In the genomic region with DNA sequence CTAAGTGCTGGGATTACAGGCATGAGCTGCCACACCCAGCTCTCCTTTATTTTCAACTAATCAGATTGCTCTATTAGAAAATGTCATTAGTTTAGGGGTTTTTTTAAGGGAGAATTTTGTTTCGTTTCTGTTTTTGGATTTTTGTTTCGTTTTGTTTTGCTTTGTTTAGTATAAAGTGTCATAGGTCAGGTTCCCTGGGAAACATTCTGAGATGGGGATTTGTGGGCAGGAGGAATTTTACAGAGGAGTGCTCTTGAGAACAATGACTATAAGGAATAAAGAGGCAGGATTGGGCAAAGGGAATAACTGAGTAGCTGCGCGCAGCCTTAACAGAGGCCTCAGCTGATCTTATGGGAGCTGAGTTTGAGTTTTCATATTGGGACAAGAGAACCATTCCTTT, we compare ENCODE assay signal across 23 cellular contexts.
DNase-seq lines count a peak whose midpoint lies in the region; ATAC-seq, FAIRE-seq and TF ChIP-seq lines count a peak whose summit lies in the region.
"Had no signal": no experiment of that assay in that cellular context is flagged by ENCODE, and none has a peak within 500 bp of the region (broad histone marks: within the 10 kb centered on the region; RNA-seq: fewer than 3 reads in every experiment).

No MANE protein-coding gene starts in this region.

- no peaks in the 10 kb centered on the region for H3K79me2 ChIP-seq in GM12878 (ENCODE audit: control insufficient read depth, insufficient read depth, low read length)

- peak overlapping the region; percentile 18 for H2AFZ ChIP-seq in GM12878 (ENCODE audit: control insufficient read depth, low read depth, low read length)
- H2AFZ ChIP-seq: GM23248 had no signal

- DNase-seq in HCEC 1CT (peak; percentile 24), GM12878 (ENCODE audit: low read depth, low spot score) (no peak), iris pigment epithelial cell (ENCODE audit: low read depth) (peak; percentile 48), inferior parietal cortex (ENCODE audit: extremely low spot score) (no peak), NCI-H146 (lab: John Stamatoyannopoulos, UW) (no peak)
- DNase-seq: AML-193; DMS79 treated with DMSO at 0.1 percent for 48 hours; GM23248; Karpas-422; MM.1S; NCI-H1092; NCI-H1436 treated with DMSO at 0.1 percent for 48 hours; NCI-H2029 treated with DMSO at 0.1 percent for 48 hours; NCI-H2171; NCI-H446 treated with DMSO at 0.1 percent for 48 hours; NCI-H69; NK-92 treated with Interleukin-12 subunit alpha and Interleukin-12 subunit beta, amount 100 ng/mL, for 24 hours; Right ventricle myocardium superior; SW 1271 had no signal

- H3K4me3 ChIP-seq in GM12878 = no peak overlapping the region
- H3K4me3 ChIP-seq: GM23248 had no signal

- no peak for TF ChIP-seq EP300 in GM12878 (IDR thresholded peaks at IDR 0.05; ENCODE audit: borderline replicate concordance in 1 of 2, control insufficient read depth in 1 of 2, low read depth in 2 of 2, low read length in 2 of 2)

- TF ChIP-seq RAD21 in GM12878 (IDR thresholded peaks at IDR 0.05; ENCODE audit: insufficient read depth, low read depth, low read length) = no peak

- no peak for TF ChIP-seq CTCF in GM12878 (IDR thresholded peaks at IDR 0.05 in 2 of 3, conservative IDR thresholded peaks at IDR 0.05 in 1 of 3; ENCODE audit: control insufficient read depth in 2 of 3, extremely low read depth in 1 of 3, insufficient read depth in 1 of 3, low read depth in 3 of 3, low read length in 3 of 3)

- in situ Hi-C loops in GM12878 (cut with MboI) = no loop called here

- no TSS peak for BruUV-seq in GM12878 (replicated peaks; lab: Mats Ljungman, UMichigan)

- no peak overlapping the region for H3K9ac ChIP-seq in GM12878 (ENCODE audit: control insufficient read depth, insufficient read depth, low read length)
- H3K9ac ChIP-seq: GM23248 had no signal

- no peaks in the 10 kb centered on the region for H3K36me3 ChIP-seq in GM12878 (ENCODE audit: control insufficient read depth in 2 of 2, insufficient read depth in 2 of 2, low read length in 1 of 2)

- H3K27ac ChIP-seq in GM12878 (ENCODE audit: control insufficient read depth, insufficient read depth) = no peak overlapping the region
- H3K27ac ChIP-seq: C4-2B, GM23248 had no signal

- ATAC-seq in GM12878 = peak; percentile 42; the same call in 2 of the 3 replicates
- ATAC-seq in HG03565 (IDR thresholded peaks at IDR 0.05; ENCODE audit: unreplicated experiment) = no peak
- no peak for ATAC-seq in GM19397 (IDR thresholded peaks at IDR 0.05; ENCODE audit: unreplicated experiment)

- POLR2A ChIA-PET in GM12878 (lab: Charles Lee) = interaction anchor here (0.7 kb wide), 1 partner anchor 209 kb away, joined by 3 read pairs; no protein-coding TSS in a partner anchor

- CTCF ChIA-PET in GM12878 (lab: Yijun Ruan, JAX) = interaction anchor here (0.7 to 1.6 kb wide), 4 partner anchors 9 to 627 kb away, joined by 3 to 7 read pairs (median 4); no protein-coding TSS in a partner anchor

- WGBS in GM12878 (ENCODE audit: insufficient coverage, insufficient replicate concordance, low lambda C conversion rate, missing lambda C conversion rate) = 25% methylated on average over 4 of the region's 4 CpGs

- no peaks in the 10 kb centered on the region for H3K27me3 ChIP-seq in GM12878 (replicated peaks in 1 of 2; ENCODE audit: control insufficient read depth in 2 of 2, insufficient read depth in 2 of 2, low read length in 1 of 2)

- peaks cover 2% of the 10 kb centered on the region; the same call in 1 of the 3 replicates for H3K9me3 ChIP-seq in GM12878 (replicated peaks; ENCODE audit: control insufficient read depth, insufficient read depth, low read length)

- H3K4me2 ChIP-seq in GM12878 (ENCODE audit: control insufficient read depth, insufficient read depth) = no peak overlapping the region

- RAD21 ChIA-PET in GM12878 (lab: Charles Lee; ENCODE audit: unreplicated experiment) = interaction anchor here (0.7 to 1.5 kb wide), 5 partner anchors 9 to 158 kb away, joined by 3 to 5 read pairs (median 3); no protein-coding TSS in a partner anchor

- H4K20me1 ChIP-seq in GM12878 (ENCODE audit: control insufficient read depth, insufficient read depth) = no peaks in the 10 kb centered on the region

- no peak for TF ChIP-seq POLR2A in GM12878 (IDR thresholded peaks at IDR 0.05; ENCODE audit: low read depth, low read length)

- SMC1A ChIA-PET in GM12878 (lab: Charles Lee; ENCODE audit: uncharacterized antibody, unreplicated experiment) = interaction anchor here (0.7 to 2.8 kb wide), 7 partner anchors 8 to 267 kb away, joined by 3 to 13 read pairs (median 3); no protein-coding TSS in a partner anchor

- FAIRE-seq in GM12878 (lab: Jason Lieb, UNC) = no peak
- FAIRE-seq: RCC 7860 had no signal

- intact Hi-C loops in GM12878 (cut with micrococcal nuclease; ENCODE audit: unreplicated experiment) = no loop called here

- no peaks in the 10 kb centered on the region for H3K4me1 ChIP-seq in GM12878 (ENCODE audit: control insufficient read depth, insufficient read depth, low read length)

TF ChIP-seq in GM12878, 131 proteins besides CTCF, POLR2A, EP300 and RAD21:
- 0 out of 2 replicates have a peak, but pooled peaks have one; percentile 28 for TF ChIP-seq NR2F1 (conservative IDR thresholded peaks at IDR 0.05)
- TF ChIP-seq BRCA1 (IDR thresholded peaks at IDR 0.05; ENCODE audit: low read depth, low read length) = no peak
- TF ChIP-seq POLR2AphosphoS5 (IDR thresholded peaks at IDR 0.05; ENCODE audit: low read length) = no peak
- TF ChIP-seq EZH2 (IDR thresholded peaks at IDR 0.05; ENCODE audit: borderline replicate concordance, control insufficient read depth, low read depth, low read length) = no peak
- TF ChIP-seq, protein P1, sequence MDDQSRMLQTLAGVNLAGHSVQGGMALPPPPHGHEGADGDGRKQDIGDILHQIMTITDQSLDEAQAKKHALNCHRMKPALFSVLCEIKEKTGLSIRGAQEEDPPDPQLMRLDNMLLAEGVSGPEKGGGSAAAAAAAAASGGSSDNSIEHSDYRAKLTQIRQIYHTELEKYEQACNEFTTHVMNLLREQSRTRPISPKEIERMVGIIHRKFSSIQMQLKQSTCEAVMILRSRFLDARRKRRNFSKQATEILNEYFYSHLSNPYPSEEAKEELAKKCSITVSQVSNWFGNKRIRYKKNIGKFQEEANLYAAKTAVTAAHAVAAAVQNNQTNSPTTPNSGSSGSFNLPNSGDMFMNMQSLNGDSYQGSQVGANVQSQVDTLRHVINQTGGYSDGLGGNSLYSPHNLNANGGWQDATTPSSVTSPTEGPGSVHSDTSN (IDR thresholded peaks at IDR 0.05; ENCODE audit: insufficient replicate concordance, low read depth, low read length) = no peak
- no peak for TF ChIP-seq SPI1 (IDR thresholded peaks at IDR 0.05; ENCODE audit: borderline replicate concordance, insufficient read depth, low read depth, low read length)
- TF ChIP-seq IKZF1 (conservative IDR thresholded peaks at IDR 0.05) = 0 out of 2 replicates have a peak, but pooled peaks have one; percentile 13
- TF ChIP-seq, protein P2, sequence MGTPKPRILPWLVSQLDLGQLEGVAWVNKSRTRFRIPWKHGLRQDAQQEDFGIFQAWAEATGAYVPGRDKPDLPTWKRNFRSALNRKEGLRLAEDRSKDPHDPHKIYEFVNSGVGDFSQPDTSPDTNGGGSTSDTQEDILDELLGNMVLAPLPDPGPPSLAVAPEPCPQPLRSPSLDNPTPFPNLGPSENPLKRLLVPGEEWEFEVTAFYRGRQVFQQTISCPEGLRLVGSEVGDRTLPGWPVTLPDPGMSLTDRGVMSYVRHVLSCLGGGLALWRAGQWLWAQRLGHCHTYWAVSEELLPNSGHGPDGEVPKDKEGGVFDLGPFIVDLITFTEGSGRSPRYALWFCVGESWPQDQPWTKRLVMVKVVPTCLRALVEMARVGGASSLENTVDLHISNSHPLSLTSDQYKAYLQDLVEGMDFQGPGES (IDR thresholded peaks at IDR 0.05) = no peak

Comparison
In these comparisons a context has a peak if more than half of its experiments do, and no peak if none do; other contexts are left out.
1. DNase-seq: peak in HCEC 1CT (single experiment) and iris pigment epithelial cell (single experiment); none in GM12878 (single experiment), inferior parietal cortex (single experiment) and NCI-H146 (single experiment).